ENCODE assay signal across 14 cellular contexts in the genomic region with DNA sequence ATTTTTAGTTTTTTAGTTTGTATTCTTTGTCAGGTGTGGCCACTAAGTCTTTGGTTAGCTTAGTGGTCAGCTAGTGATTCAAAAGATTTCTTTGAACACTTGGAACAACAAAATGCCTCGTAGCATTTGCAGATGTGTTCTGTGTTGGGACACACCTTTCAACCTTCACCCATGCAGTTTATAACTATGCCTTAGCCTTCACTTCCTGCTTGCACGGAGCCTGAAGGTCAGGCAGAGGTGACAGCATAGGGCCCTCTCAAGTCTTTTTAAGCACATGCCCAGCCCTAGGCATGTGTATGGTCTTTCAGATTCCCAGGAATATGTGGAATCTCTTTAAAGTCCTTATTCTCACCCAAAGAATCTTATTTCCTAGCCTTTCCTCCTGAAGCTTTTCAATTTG. TPM values are rescaled to one million over a fixed set of nuclear protein-coding genes. Genes with fewer than 3 reads are reported as not detected.
"Had no signal": no experiment of that assay in that cellular context is flagged by ENCODE, and none has a peak within 500 bp of the region (broad histone marks: within the 10 kb centered on the region; RNA-seq: fewer than 3 reads in every experiment).

No MANE protein-coding gene starts in this region.

- H3K36me3 ChIP-seq: ovary had no signal

- H3K27me3 ChIP-seq: ascending aorta, esophagus squamous epithelium, ovary, suprapubic skin, upper lobe of left lung had no signal

- H3K9me3 ChIP-seq: esophagus squamous epithelium, ovary, suprapubic skin, upper lobe of left lung had no signal

- ATAC-seq: stimulated activated naive CD8-positive, alpha-beta T cell treated with anti-CD3 and anti-CD28 coated beads, Interleukin-15, Interleukin-2, amounts not matched to agents 100 U/mL and 50 U/mL, for 24 hours had no signal

- H3K4me3 Mint-ChIP-seq: neural crest cell had no signal

- DNase-seq: activated CD4-positive, alpha-beta T cell treated with anti-CD3 and anti-CD28 coated beads for 1 hour; activated CD8-positive, alpha-beta memory T cell treated with anti-CD3 and anti-CD28 coated beads for 24 hours; esophagus squamous epithelium; foreskin fibroblast; glutamatergic neuron; mammary epithelial cell; ovary; stimulated activated CD4-positive, alpha-beta T cell treated with anti-CD3 and anti-CD28 coated beads, Interleukin-2, amount 100 ng/mL, for 48 hours; stimulated activated naive CD8-positive, alpha-beta T cell treated with anti-CD3 and anti-CD28 coated beads, Interleukin-15, Interleukin-2, amounts not matched to agents 100 U/mL and 50 U/mL, for 24 hours; upper lobe of left lung had no signal

- H3K4me3 ChIP-seq: ascending aorta, esophagus squamous epithelium, ovary, suprapubic skin, upper lobe of left lung had no signal

- H3K27ac ChIP-seq: ascending aorta, esophagus squamous epithelium, ovary, suprapubic skin, upper lobe of left lung had no signal

RNA-seq across cellular contexts. Expression of a gene that starts 17.6 kb away (rescaled TPM):
- total RNA-seq: bronchial epithelial cell had no signal
